21 cellular contexts compared by ENCODE assay signal in genomic region chr16:20637247-20637646, GRCh38.
"Had no signal": no experiment of that assay in that cellular context is flagged by ENCODE, and none has a peak within 500 bp of the region (broad histone marks: within the 10 kb centered on the region; RNA-seq: fewer than 3 reads in every experiment).

No MANE protein-coding gene starts in this region.

- H3K36me3 ChIP-seq: colonic mucosa, neutrophil, sigmoid colon, tibial nerve, upper lobe of right lung had no signal

- H3K4me3 Mint-ChIP-seq: naive thymus-derived CD8-positive, alpha-beta T cell; stimulated activated naive B cell treated with anti-CD40 and anti-IgM and Interleukin-4, amounts not matched to agents 10 μg/mL and 1 μg/mL and 100 μg/mL, for 72 hours; stimulated activated naive CD8-positive, alpha-beta T cell treated with anti-CD3 and anti-CD28 coated beads, Interleukin-15, amount 100 ng/mL, for 72 hours had no signal

- H3K4me1 Mint-ChIP-seq: naive thymus-derived CD8-positive, alpha-beta T cell; stimulated activated naive B cell treated with anti-CD40 and anti-IgM and Interleukin-4, amounts not matched to agents 10 μg/mL and 1 μg/mL and 100 μg/mL, for 72 hours; stimulated activated naive CD8-positive, alpha-beta T cell treated with anti-CD3 and anti-CD28 coated beads, Interleukin-15, amount 100 ng/mL, for 72 hours had no signal

- H3K4me3 ChIP-seq: colonic mucosa, hepatocyte, mucosa of descending colon, sigmoid colon, skin epidermis, testis, tibial nerve, upper lobe of right lung had no signal

- H3K36me3 Mint-ChIP-seq: naive thymus-derived CD8-positive, alpha-beta T cell; stimulated activated naive B cell treated with anti-CD40 and anti-IgM and Interleukin-4, amounts not matched to agents 10 μg/mL and 1 μg/mL and 100 μg/mL, for 72 hours had no signal

- H3K9me3 Mint-ChIP-seq: stimulated activated naive B cell treated with anti-CD40 and anti-IgM and Interleukin-4, amounts not matched to agents 10 μg/mL and 1 μg/mL and 100 μg/mL, for 72 hours; stimulated activated naive CD8-positive, alpha-beta T cell treated with anti-CD3 and anti-CD28 coated beads, Interleukin-15, amount 100 ng/mL, for 72 hours had no signal

- H3K4me1 ChIP-seq: colonic mucosa, foreskin keratinocyte, sigmoid colon, testis, tibial nerve, upper lobe of right lung had no signal

- H2AFZ ChIP-seq: hepatocyte had no signal

- H3K27me3 ChIP-seq: colonic mucosa, foreskin keratinocyte, hepatocyte, neutrophil, sigmoid colon, testis, tibial nerve, upper lobe of right lung had no signal

- H3K9me3 ChIP-seq: colonic mucosa, mucosa of descending colon, neutrophil, sigmoid colon, testis, upper lobe of right lung had no signal

- H3K27me3 Mint-ChIP-seq: naive thymus-derived CD8-positive, alpha-beta T cell; stimulated activated naive B cell treated with anti-CD40 and anti-IgM and Interleukin-4, amounts not matched to agents 10 μg/mL and 1 μg/mL and 100 μg/mL, for 72 hours; stimulated activated naive CD8-positive, alpha-beta T cell treated with anti-CD3 and anti-CD28 coated beads, Interleukin-15, amount 100 ng/mL, for 72 hours had no signal

- ATAC-seq: foreskin keratinocyte; left colon; mucosa of descending colon; naive thymus-derived CD8-positive, alpha-beta T cell; stimulated activated naive B cell treated with anti-CD40 and anti-IgM and Interleukin-4, amounts not matched to agents 10 μg/mL and 1 μg/mL and 100 μg/mL, for 72 hours; stimulated activated naive CD8-positive, alpha-beta T cell treated with anti-CD3 and anti-CD28 coated beads, Interleukin-15, amount 100 ng/mL, for 72 hours; upper lobe of right lung had no signal

- H3K27ac ChIP-seq: colonic mucosa, foreskin keratinocyte, hepatocyte, neutrophil, sigmoid colon, skin epidermis, testis, tibial nerve, upper lobe of right lung had no signal

- FAIRE-seq: endothelial cell of umbilical vein had no signal

- H3K27ac Mint-ChIP-seq: naive thymus-derived CD8-positive, alpha-beta T cell; stimulated activated naive B cell treated with anti-CD40 and anti-IgM and Interleukin-4, amounts not matched to agents 10 μg/mL and 1 μg/mL and 100 μg/mL, for 72 hours; stimulated activated naive CD8-positive, alpha-beta T cell treated with anti-CD3 and anti-CD28 coated beads, Interleukin-15, amount 100 ng/mL, for 72 hours had no signal

- DNase-seq: colonic mucosa; dermis blood vessel endothelial cell; erythroblast; foreskin keratinocyte; head of caudate nucleus; left colon; mammary epithelial cell; mucosa of descending colon; naive thymus-derived CD8-positive, alpha-beta T cell; sigmoid colon; stimulated activated CD4-positive, alpha-beta T cell treated with anti-CD3 and anti-CD28 coated beads, Interleukin-2, amount 100 ng/mL, for 24 hours; stimulated activated CD4-positive, alpha-beta T cell treated with anti-CD3 and anti-CD28 coated beads, Interleukin-4, amount 100 ng/mL, for 4 hours; stimulated activated naive B cell treated with anti-CD40 and anti-IgM and Interleukin-4, amounts not matched to agents 10 μg/mL and 1 μg/mL and 100 μg/mL, for 72 hours; stimulated activated naive CD8-positive, alpha-beta T cell treated with anti-CD3 and anti-CD28 coated beads, Interleukin-15, amount 100 ng/mL, for 72 hours; testis; upper lobe of right lung had no signal

- H3K4me2 ChIP-seq: hepatocyte had no signal

- H3K79me2 ChIP-seq: hepatocyte had no signal
